In the genomic region with DNA sequence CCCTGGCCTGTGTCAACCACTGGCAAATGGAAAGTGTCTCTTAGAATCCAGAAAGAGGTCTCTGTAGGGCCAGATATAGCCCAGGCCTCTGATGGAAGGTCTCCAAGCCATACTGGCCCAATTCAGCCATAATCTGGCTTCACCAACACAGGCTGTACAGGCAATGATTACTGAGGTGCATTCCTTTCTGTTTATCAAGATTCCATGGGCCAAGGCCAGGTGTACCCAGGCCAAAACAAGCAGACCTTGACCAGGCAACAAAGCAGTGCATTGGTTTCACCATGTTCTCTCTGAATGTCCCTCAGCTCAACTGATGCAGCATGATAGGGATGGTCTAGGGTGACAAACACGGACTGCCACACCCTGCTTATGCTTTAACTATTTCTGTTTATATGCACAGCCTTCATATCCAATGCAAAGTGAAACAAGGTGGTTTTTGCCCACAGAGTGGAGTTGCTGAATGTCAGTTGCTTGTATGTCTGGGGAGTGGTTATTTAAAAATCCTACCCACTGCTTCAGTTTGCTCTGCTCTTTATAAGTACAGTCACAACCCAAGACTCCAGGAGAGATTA, we compare ENCODE assay signal across 9 cellular contexts.
DNase-seq lines count a peak whose midpoint lies in the region; ATAC-seq lines count a peak whose summit lies in the region.
"Had no signal": no experiment of that assay in that cellular context is flagged by ENCODE, and none has a peak within 500 bp of the region (broad histone marks: within the 10 kb centered on the region; RNA-seq: fewer than 3 reads in every experiment).

No MANE protein-coding gene starts in this region.

- H3K4me1 Mint-ChIP-seq in stimulated activated effector memory CD8-positive, alpha-beta T cell treated with anti-CD3 and anti-CD28 coated beads, Interleukin-12 subunit alpha, Interleukin-12 subunit beta, amount 100 ng/mL, for 72 hours, result peaks cover 51% of the 10 kb centered on the region

- ATAC-seq in GM19397 (IDR thresholded peaks at IDR 0.05; ENCODE audit: unreplicated experiment) (peak; percentile 49), HG03108 (IDR thresholded peaks at IDR 0.05; ENCODE audit: unreplicated experiment) (peak; percentile 45)
- ATAC-seq in stimulated activated effector memory CD8-positive, alpha-beta T cell treated with anti-CD3 and anti-CD28 coated beads, Interleukin-12 subunit alpha, Interleukin-12 subunit beta, amount 100 ng/mL, for 72 hours, result peak; percentile 83

- H3K4me3 Mint-ChIP-seq in stimulated activated effector memory CD8-positive, alpha-beta T cell treated with anti-CD3 and anti-CD28 coated beads, Interleukin-12 subunit alpha, Interleukin-12 subunit beta, amount 100 ng/mL, for 72 hours, result no peak overlapping the region
- H3K4me3 Mint-ChIP-seq: activated naive CD4-positive, alpha-beta T cell treated with anti-CD3 and anti-CD28 coated beads, Interleukin-2, amount 50 U/mL, for 24 hours had no signal

- no peaks in the 10 kb centered on the region for H3K9me3 Mint-ChIP-seq in stimulated activated effector memory CD8-positive, alpha-beta T cell treated with anti-CD3 and anti-CD28 coated beads, Interleukin-12 subunit alpha, Interleukin-12 subunit beta, amount 100 ng/mL, for 72 hours
- H3K9me3 Mint-ChIP-seq: activated naive CD4-positive, alpha-beta T cell treated with anti-CD3 and anti-CD28 coated beads, Interleukin-2, amount 50 U/mL, for 24 hours had no signal

- H3K27ac Mint-ChIP-seq in stimulated activated effector memory CD8-positive, alpha-beta T cell treated with anti-CD3 and anti-CD28 coated beads, Interleukin-12 subunit alpha, Interleukin-12 subunit beta, amount 100 ng/mL, for 72 hours, result peak overlapping the region; percentile 60
- H3K27ac Mint-ChIP-seq: activated naive CD4-positive, alpha-beta T cell treated with anti-CD3 and anti-CD28 coated beads, Interleukin-2, amount 50 U/mL, for 24 hours had no signal

- DNase-seq in astrocyte of the hippocampus (ENCODE audit: low read depth, low spot score) (peak; percentile 79), COR-L47 (lab: John Stamatoyannopoulos, UW) (no peak), activated gamma-delta T cell (lab: John Stamatoyannopoulos, UW) (no peak)
- DNase-seq in stimulated activated effector memory CD8-positive, alpha-beta T cell treated with anti-CD3 and anti-CD28 coated beads, Interleukin-12 subunit alpha, Interleukin-12 subunit beta, amount 100 ng/mL, for 72 hours (ENCODE audit: low spot score in 2 of 2), result peak in 1 of 2 donors; percentile 57
- DNase-seq in stimulated activated CD4-positive, alpha-beta T cell treated with anti-CD3 and anti-CD28 coated beads, Interleukin-4, amount 100 ng/mL, for 24 hours, result no peak
- DNase-seq: NCI-H69 had no signal

- peaks cover 21% of the 10 kb centered on the region for H3K36me3 Mint-ChIP-seq in stimulated activated effector memory CD8-positive, alpha-beta T cell treated with anti-CD3 and anti-CD28 coated beads, Interleukin-12 subunit alpha, Interleukin-12 subunit beta, amount 100 ng/mL, for 72 hours
